ENCODE assay signal across 1 cellular context in the genomic region with DNA sequence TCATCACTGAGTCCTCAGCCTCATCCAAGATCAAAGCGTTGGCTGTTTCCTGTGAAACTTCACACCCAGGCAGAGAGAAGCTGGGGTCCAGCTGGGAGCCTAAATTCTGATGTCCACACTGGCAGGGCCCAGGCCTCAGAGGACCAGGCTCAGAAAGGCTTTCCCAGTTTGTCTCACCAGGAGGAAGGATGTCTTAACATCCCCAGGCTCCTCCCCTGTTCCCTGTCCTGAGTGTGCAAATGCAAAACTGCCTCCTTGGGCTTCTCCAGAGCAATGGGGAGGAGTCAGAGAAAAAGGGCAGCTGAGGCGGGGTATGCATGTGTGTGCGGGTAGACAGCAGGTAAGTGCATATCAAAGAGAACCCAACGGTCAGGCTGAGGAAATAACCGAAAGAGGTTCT.
TF ChIP-seq lines count a peak whose summit lies in the region.

No MANE protein-coding gene starts in this region.

TF ChIP-seq in H1, 55 proteins besides CTCF, POLR2A, EP300 and RAD21:
- no peak for TF ChIP-seq TEAD4 (IDR thresholded peaks at IDR 0.05; ENCODE audit: low read depth, low read length)
- TF ChIP-seq EZH2 (IDR thresholded peaks at IDR 0.05; ENCODE audit: low read depth, low read length, severe bottlenecking): no peak
- TF ChIP-seq, protein P1, sequence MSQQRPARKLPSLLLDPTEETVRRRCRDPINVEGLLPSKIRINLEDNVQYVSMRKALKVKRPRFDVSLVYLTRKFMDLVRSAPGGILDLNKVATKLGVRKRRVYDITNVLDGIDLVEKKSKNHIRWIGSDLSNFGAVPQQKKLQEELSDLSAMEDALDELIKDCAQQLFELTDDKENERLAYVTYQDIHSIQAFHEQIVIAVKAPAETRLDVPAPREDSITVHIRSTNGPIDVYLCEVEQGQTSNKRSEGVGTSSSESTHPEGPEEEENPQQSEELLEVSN (IDR thresholded peaks at IDR 0.05): no peak
